Comparison of ENCODE assay signal across 12 cellular contexts in genomic region chr12:103852498-103852992, GRCh38. TPM values are rescaled to one million over a fixed set of nuclear protein-coding genes. Genes with fewer than 3 reads are reported as not detected.
DNase-seq lines count a peak whose midpoint lies in the region; ATAC-seq, FAIRE-seq and TF ChIP-seq lines count a peak whose summit lies in the region.
"Had no signal": no experiment of that assay in that cellular context is flagged by ENCODE, and none has a peak within 500 bp of the region (broad histone marks: within the 10 kb centered on the region; RNA-seq: fewer than 3 reads in every experiment).

No MANE protein-coding gene starts in this region.

- POLR2A ChIA-PET in activated CD4-positive, alpha-beta memory T cell treated with anti-CD3 and anti-CD28 coated beads for 36 hours (lab: Charles Lee): no interaction called here

- H3K4me3 Mint-ChIP-seq in natural killer cell: no peak overlapping the region
- no peak overlapping the region for H3K4me3 Mint-ChIP-seq in activated CD4-positive, alpha-beta memory T cell treated with anti-CD3 and anti-CD28 coated beads for 36 hours
- H3K4me3 Mint-ChIP-seq: activated naive CD8-positive, alpha-beta T cell treated with anti-CD3 and anti-CD28 coated beads, Interleukin-2, amount 50 U/mL, for 24 hours had no signal

- H3K27ac ChIP-seq in C4-2B: peak overlapping the region; percentile 31; the same call in 1 of the 2 replicates
- H3K27ac ChIP-seq: vagina had no signal

- peak; percentile 77 for FAIRE-seq in islet of Langerhans (lab: Jason Lieb, UNC)

- H3K27me3 Mint-ChIP-seq in natural killer cell (ENCODE audit: low read depth in 2 of 2): no peaks in the 10 kb centered on the region
- peaks cover 2% of the 10 kb centered on the region for H3K27me3 Mint-ChIP-seq in activated CD4-positive, alpha-beta memory T cell treated with anti-CD3 and anti-CD28 coated beads for 36 hours
- H3K27me3 Mint-ChIP-seq: activated naive CD8-positive, alpha-beta T cell treated with anti-CD3 and anti-CD28 coated beads, Interleukin-2, amount 50 U/mL, for 24 hours had no signal

- no peaks in the 10 kb centered on the region for H3K4me1 Mint-ChIP-seq in natural killer cell
- H3K4me1 Mint-ChIP-seq in activated CD4-positive, alpha-beta memory T cell treated with anti-CD3 and anti-CD28 coated beads for 36 hours (ENCODE audit: low read depth): no peaks in the 10 kb centered on the region

- DNase-seq in NCI-H146 (lab: John Stamatoyannopoulos, UW) (peak; percentile 92), SHP77 treated with DMSO at 0.1 percent for 48 hours (lab: John Stamatoyannopoulos, UW) (peak; percentile 23), natural killer cell (no peak)
- no peak for DNase-seq in activated CD4-positive, alpha-beta T cell treated with anti-CD3 and anti-CD28 coated beads for 4 hours
- DNase-seq in activated CD4-positive, alpha-beta memory T cell treated with anti-CD3 and anti-CD28 coated beads for 36 hours: no peak
- DNase-seq: activated naive CD8-positive, alpha-beta T cell treated with anti-CD3 and anti-CD28 coated beads, Interleukin-2, amount 50 U/mL, for 24 hours; NCI-H82; stimulated activated CD4-positive, alpha-beta T cell treated with anti-CD3 and anti-CD28 coated beads, Interleukin-4, amount 100 ng/mL, for 4 hours had no signal

- intact Hi-C loops in natural killer cell (cut with micrococcal nuclease): no loop called here
- intact Hi-C loops in activated CD4-positive, alpha-beta memory T cell treated with anti-CD3 and anti-CD28 coated beads for 36 hours (cut with micrococcal nuclease): no loop called here

- CTCF ChIA-PET in activated CD4-positive, alpha-beta memory T cell treated with anti-CD3 and anti-CD28 coated beads for 36 hours (lab: Charles Lee): no interaction called here

- H3K27ac Mint-ChIP-seq in natural killer cell: no peak overlapping the region
- no peak overlapping the region for H3K27ac Mint-ChIP-seq in activated CD4-positive, alpha-beta memory T cell treated with anti-CD3 and anti-CD28 coated beads for 36 hours
- H3K27ac Mint-ChIP-seq: activated naive CD8-positive, alpha-beta T cell treated with anti-CD3 and anti-CD28 coated beads, Interleukin-2, amount 50 U/mL, for 24 hours had no signal

- no peaks in the 10 kb centered on the region for H3K36me3 Mint-ChIP-seq in natural killer cell
- no peaks in the 10 kb centered on the region for H3K36me3 Mint-ChIP-seq in activated CD4-positive, alpha-beta memory T cell treated with anti-CD3 and anti-CD28 coated beads for 36 hours

- ATAC-seq in HG02763 (IDR thresholded peaks at IDR 0.05; ENCODE audit: unreplicated experiment): no peak
- no peak for ATAC-seq in natural killer cell
- ATAC-seq: activated naive CD8-positive, alpha-beta T cell treated with anti-CD3 and anti-CD28 coated beads, Interleukin-2, amount 50 U/mL, for 24 hours had no signal

- TF ChIP-seq CTCF in C4-2B (conservative IDR thresholded peaks at IDR 0.05) (no peak), natural killer cell (IDR thresholded peaks at IDR 0.05) (no peak)

- H3K9me3 Mint-ChIP-seq in natural killer cell: no peaks in the 10 kb centered on the region
- no peaks in the 10 kb centered on the region for H3K9me3 Mint-ChIP-seq in activated CD4-positive, alpha-beta memory T cell treated with anti-CD3 and anti-CD28 coated beads for 36 hours
- H3K9me3 Mint-ChIP-seq: activated naive CD8-positive, alpha-beta T cell treated with anti-CD3 and anti-CD28 coated beads, Interleukin-2, amount 50 U/mL, for 24 hours had no signal

RNA-seq across cellular contexts. Expression of gene NT5DC3, which starts 11.5 kb away (rescaled TPM):
- 1 to 10 TPM; 1.1 to 2.1 (median 1.4) TPM for total RNA-seq in natural killer cell
- total RNA-seq in activated CD4-positive, alpha-beta memory T cell treated with anti-CD3 and anti-CD28 coated beads for 36 hours: 1 to 10 TPM; 6.8 to 7.5 TPM

Comparison
In these comparisons a context has a peak if more than half of its experiments do, and no peak if none do; other contexts are left out.
1. DNase-seq: peak in NCI-H146 (single experiment) and SHP77 treated with DMSO at 0.1 percent for 48 hours (single experiment); none in activated CD4-positive, alpha-beta T cell treated with anti-CD3 and anti-CD28 coated beads for 4 hours (0 of 2), natural killer cell (single experiment) and activated CD4-positive, alpha-beta memory T cell treated with anti-CD3 and anti-CD28 coated beads for 36 hours (single experiment).